In the genomic region with DNA sequence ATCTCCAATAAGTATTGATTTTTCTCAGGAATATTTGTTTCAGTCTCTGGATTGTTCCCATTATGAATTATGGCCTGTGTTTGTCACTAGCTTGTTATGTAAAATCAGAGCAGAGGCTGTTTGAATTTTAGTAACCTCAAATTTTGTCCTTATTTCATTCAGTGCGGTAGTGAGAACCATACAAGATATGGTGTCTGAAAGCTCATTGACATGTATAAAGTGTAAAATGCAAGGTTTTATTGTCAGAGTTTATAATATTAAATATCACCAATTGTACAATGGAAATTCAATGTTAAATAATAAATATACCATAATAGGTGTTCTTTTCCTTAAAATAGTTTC, we compare ENCODE assay signal across 5 cellular contexts.
"Had no signal": no experiment of that assay in that cellular context is flagged by ENCODE, and none has a peak within 500 bp of the region (broad histone marks: within the 10 kb centered on the region; RNA-seq: fewer than 3 reads in every experiment).

No MANE protein-coding gene starts in this region.

- H3K4me3 ChIP-seq: K562 had no signal

- ATAC-seq: K562 had no signal

- H3K27ac ChIP-seq: HL-60 had no signal

- FAIRE-seq: HTR-8/SVneo, K562 had no signal

- DNase-seq: IMR-90, KBM-7 had no signal
